28 cellular contexts compared by ENCODE assay signal in genomic region chr1:176029609-176030008, GRCh38.
"Had no signal": no experiment of that assay in that cellular context is flagged by ENCODE, and none has a peak within 500 bp of the region (broad histone marks: within the 10 kb centered on the region; RNA-seq: fewer than 3 reads in every experiment).

No MANE protein-coding gene starts in this region.

- H3K27me3 ChIP-seq: neural progenitor cell, ovary, spleen, suprapubic skin, testis, tibial artery, transverse colon, upper lobe of right lung, uterus had no signal

- H3K36me3 ChIP-seq: ovary, transverse colon, uterus had no signal

- H3K9ac ChIP-seq: neural progenitor cell, parathyroid adenoma had no signal

- ATAC-seq: natural killer cell; psoas muscle; right cardiac atrium; sciatic nerve; stimulated activated memory B cell treated with anti-CD40 and anti-IgM and Interleukin-4, amounts not matched to agents 10 μg/mL and 1 μg/mL and 100 μg/mL, for 72 hours; stimulated activated naive CD8-positive, alpha-beta T cell treated with anti-CD3 and anti-CD28 coated beads, Interleukin-15, amount 100 ng/mL, for 72 hours; stimulated activated naive CD8-positive, alpha-beta T cell treated with anti-CD3 and anti-CD28 coated beads, Interleukin-15, Interleukin-2, amounts not matched to agents 100 U/mL and 50 U/mL, for 24 hours; upper lobe of right lung had no signal

- H3K79me2 ChIP-seq: parathyroid adenoma had no signal

- H3K27ac ChIP-seq: neural progenitor cell, ovary, parathyroid adenoma, psoas muscle, skin epidermis, spleen, suprapubic skin, testis, tibial artery, transverse colon, upper lobe of right lung, uterus had no signal

- H3K4me2 ChIP-seq: neural progenitor cell, smooth muscle cell had no signal

- H3K4me1 ChIP-seq: parathyroid adenoma, psoas muscle, spleen, suprapubic skin, testis, uterus had no signal

- H3K4me3 ChIP-seq: neural progenitor cell, ovary, psoas muscle, skin epidermis, smooth muscle cell, spleen, suprapubic skin, testis, tibial artery, transverse colon, upper lobe of right lung, uterus had no signal

- H2AFZ ChIP-seq: neural progenitor cell, parathyroid adenoma had no signal

- DNase-seq: natural killer cell; occipital lobe; ovary; posterior cingulate gyrus; psoas muscle; right cardiac atrium; spleen; stimulated activated CD4-positive, alpha-beta T cell treated with anti-CD3 and anti-CD28 coated beads, Interleukin-12 subunit alpha, Interleukin-12 subunit beta, amount 100 ng/mL, for 4 hours; stimulated activated CD4-positive, alpha-beta T cell treated with anti-CD3 and anti-CD28 coated beads, Interleukin-1b, Interleukin-23, amount 100 ng/mL, for 48 hours; stimulated activated CD4-positive, alpha-beta T cell treated with anti-CD3 and anti-CD28 coated beads, Interleukin-4, amount 100 ng/mL, for 1 hour; stimulated activated CD4-positive, alpha-beta T cell treated with anti-CD3 and anti-CD28 coated beads, Interleukin-4, amount 100 ng/mL, for 4 hours; stimulated activated CD8-positive, alpha-beta memory T cell treated with anti-CD3 and anti-CD28 coated beads, Interleukin-4, amount 100 ng/mL, for 48 hours; stimulated activated naive CD4-positive, alpha-beta T cell; stimulated activated naive CD8-positive, alpha-beta T cell treated with anti-CD3 and anti-CD28 coated beads, Interleukin-15, amount 100 ng/mL, for 72 hours; stimulated activated naive CD8-positive, alpha-beta T cell treated with anti-CD3 and anti-CD28 coated beads, Interleukin-15, Interleukin-2, amounts not matched to agents 100 U/mL and 50 U/mL, for 24 hours; substantia nigra; testis; tibial artery; transverse colon; upper lobe of right lung; uterus had no signal

- H3K9me3 ChIP-seq: ovary, psoas muscle, spleen, suprapubic skin, testis, tibial artery, transverse colon, upper lobe of right lung, uterus had no signal
